9 cellular contexts compared by ENCODE assay signal in the genomic region with DNA sequence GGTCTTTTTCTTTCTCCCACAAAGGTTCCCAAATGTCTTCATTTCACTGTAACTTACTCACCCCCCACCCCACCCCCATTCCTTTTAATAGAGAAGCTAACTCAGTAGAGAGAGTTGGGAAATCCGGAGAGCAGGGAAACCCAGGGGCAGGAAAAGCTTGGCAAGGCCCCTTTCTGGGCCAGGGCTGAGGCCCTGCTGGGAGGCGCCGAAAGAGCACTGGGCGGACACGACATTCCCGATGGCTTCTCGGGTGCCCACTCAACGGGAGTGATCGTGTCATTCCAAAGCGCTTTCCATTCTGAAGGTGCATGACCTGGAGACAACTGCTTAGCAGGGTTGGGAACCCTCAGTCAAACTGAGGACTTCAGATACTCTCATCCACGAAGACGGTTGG. TPM values are rescaled to one million over a fixed set of nuclear protein-coding genes. Genes with fewer than 3 reads are reported as not detected.
A peak's percentile ranks its signal among the peaks of the same experiment; 100 is the strongest.
DNase-seq lines count a peak whose midpoint lies in the region; ATAC-seq, FAIRE-seq and TF ChIP-seq lines count a peak whose summit lies in the region.
"Had no signal": no experiment of that assay in that cellular context is flagged by ENCODE, and none has a peak within 500 bp of the region (broad histone marks: within the 10 kb centered on the region; RNA-seq: fewer than 3 reads in every experiment).

No MANE protein-coding gene starts in this region.

- no peak overlapping the region; the same call in 1 of the 2 replicates for H2AFZ ChIP-seq in GM12878 (ENCODE audit: control insufficient read depth, low read depth, low read length)

- TF ChIP-seq POLR2A in GM12878 (IDR thresholded peaks at IDR 0.05; ENCODE audit: low read depth, low read length): no peak

- SMC1A ChIA-PET in GM12878 (lab: Charles Lee; ENCODE audit: uncharacterized antibody, unreplicated experiment): interaction anchor here (0.6 to 4.2 kb wide), 7 partner anchors 10 to 584 kb away, joined by 3 to 21 read pairs (median 3); a partner anchor contains a TSS

- H3K4me3 ChIP-seq in AG10803 (ENCODE audit: low read length) (peak overlapping the region; percentile 95), HUES6 (ENCODE audit: low read depth, low read length) (peak overlapping the region; percentile 97), GM12878 (peak overlapping the region; percentile 95), mononuclear cell (ENCODE audit: low read length) (peak overlapping the region; percentile 96)

- H3K27ac ChIP-seq in HUES6 (ENCODE audit: low read depth, low read length) (no peak overlapping the region), GM12878 (ENCODE audit: control insufficient read depth, insufficient read depth) (peak overlapping the region; percentile 94)

- BruUV-seq in GM12878 (replicated peaks; lab: Mats Ljungman, UMichigan): no TSS peak

- RAD21 ChIA-PET in GM12878 (lab: Charles Lee; ENCODE audit: unreplicated experiment): interaction anchor here (0.7 to 4.1 kb wide), 8 partner anchors 9 to 555 kb away, joined by 3 to 40 read pairs (median 4); a partner anchor contains a TSS

- H3K79me2 ChIP-seq in GM12878 (ENCODE audit: control insufficient read depth, insufficient read depth, low read length): peaks cover 41% of the 10 kb centered on the region

- DNase-seq in AG10803 (ENCODE audit: low read depth) (no peak), GM12878 (ENCODE audit: low read depth, low spot score) (no peak), GM19238 (ENCODE audit: insufficient read length, low spot score) (no peak), germinal center (ENCODE audit: low spot score) (no peak), AML-193 (lab: John Stamatoyannopoulos, UW) (no peak)

- FAIRE-seq in GM12878 (lab: Jason Lieb, UNC): no peak
- FAIRE-seq: endometrium had no signal

- TF ChIP-seq CTCF in AG10803 (conservative IDR thresholded peaks at IDR 0.05; ENCODE audit: low read length) (no peak), GM12878 (IDR thresholded peaks at IDR 0.05 in 2 of 3, conservative IDR thresholded peaks at IDR 0.05 in 1 of 3; ENCODE audit: control insufficient read depth in 2 of 3, extremely low read depth in 1 of 3, insufficient read depth in 1 of 3, low read depth in 3 of 3, low read length in 3 of 3) (no peak)

- in situ Hi-C loops in GM12878 (cut with MboI): no loop called here

- CTCF ChIA-PET in GM12878 (lab: Yijun Ruan, JAX): interaction anchor here (0.5 to 5.9 kb wide), 10 partner anchors 9 to 584 kb away, joined by 3 to 83 read pairs (median 6); a partner anchor contains a TSS

- peaks cover 39% of the 10 kb centered on the region for H3K36me3 ChIP-seq in HUES6 (ENCODE audit: control insufficient read depth, insufficient read depth, low read length)
- H3K36me3 ChIP-seq in GM12878 (ENCODE audit: control insufficient read depth in 2 of 2, insufficient read depth in 2 of 2, low read length in 1 of 2): peaks cover 14 to 15% of the 10 kb centered on the region in 2 experiments

- no peak for TF ChIP-seq RAD21 in GM12878 (IDR thresholded peaks at IDR 0.05; ENCODE audit: insufficient read depth, low read depth, low read length)

- H3K4me1 ChIP-seq in HUES6 (ENCODE audit: control insufficient read depth, insufficient read depth, low read length): peaks cover 17% of the 10 kb centered on the region
- peaks cover 13% of the 10 kb centered on the region for H3K4me1 ChIP-seq in GM12878 (ENCODE audit: control insufficient read depth, insufficient read depth, low read length)
- H3K4me1 ChIP-seq in mononuclear cell (ENCODE audit: insufficient read depth, low read length): peaks cover 55% of the 10 kb centered on the region

- TF ChIP-seq EP300 in GM12878 (IDR thresholded peaks at IDR 0.05; ENCODE audit: borderline replicate concordance in 1 of 2, control insufficient read depth in 1 of 2, low read depth in 2 of 2, low read length in 2 of 2): no peak

- ATAC-seq in GM12878: no peak
- no peak for ATAC-seq in GM18909 (IDR thresholded peaks at IDR 0.05; ENCODE audit: poor library complexity, unreplicated experiment)

- H3K27me3 ChIP-seq in HUES6 (ENCODE audit: control insufficient read depth, insufficient read depth, low read length): no peaks in the 10 kb centered on the region
- no peaks in the 10 kb centered on the region for H3K27me3 ChIP-seq in GM12878 (replicated peaks in 1 of 2; ENCODE audit: control insufficient read depth in 2 of 2, insufficient read depth in 2 of 2, low read length in 1 of 2)
- H3K27me3 ChIP-seq in mononuclear cell (ENCODE audit: insufficient read depth, low read length): no peaks in the 10 kb centered on the region

- peak overlapping the region; percentile 83 for H3K4me2 ChIP-seq in GM12878 (ENCODE audit: control insufficient read depth, insufficient read depth)

- intact Hi-C loops in GM12878 (cut with micrococcal nuclease; ENCODE audit: unreplicated experiment): loop anchor here (2.0 to 10.0 kb wide), 4 partner anchors 29 to 655 kb away; a partner anchor contains a TSS

- H3K9me3 ChIP-seq in HUES6 (ENCODE audit: control insufficient read depth, insufficient read depth, low read depth, low read length): no peaks in the 10 kb centered on the region
- H3K9me3 ChIP-seq in GM12878 (replicated peaks; ENCODE audit: control insufficient read depth, insufficient read depth, low read length): no peaks in the 10 kb centered on the region
- no peaks in the 10 kb centered on the region for H3K9me3 ChIP-seq in mononuclear cell (ENCODE audit: low read depth, low read length)

- peak overlapping the region; percentile 92 for H3K9ac ChIP-seq in HUES6 (ENCODE audit: low read length)
- peak overlapping the region; percentile 81 for H3K9ac ChIP-seq in GM12878 (ENCODE audit: control insufficient read depth, insufficient read depth, low read length)

- WGBS in GM12878 (ENCODE audit: insufficient coverage, insufficient replicate concordance, low lambda C conversion rate, missing lambda C conversion rate): 2% methylated on average over 12 of the region's 12 CpGs

- H4K20me1 ChIP-seq in GM12878 (ENCODE audit: control insufficient read depth, insufficient read depth): no peaks in the 10 kb centered on the region

- POLR2A ChIA-PET in GM12878 (lab: Charles Lee): interaction anchor here (0.5 to 4.3 kb wide), 14 partner anchors 9 to 450 kb away, joined by 3 to 69 read pairs (median 5); a partner anchor contains a TSS

RNA-seq across cellular contexts. Expression of a gene that starts 1.6 kb away (rescaled TPM):
- 13.2 and 15.2 TPM in 2 replicates for total RNA-seq in GM12878 (2013; cell fraction: nucleolus; rRNA removed)
- total RNA-seq in GM12878 (2014; rRNA removed) (28.2 and 30.4 TPM in 2 replicates), GM12878 (2014; rRNA removed; fragmentation: Illumina TruSeq; extraction: Trizol) (12.2 and 14.9 TPM in 2 replicates), GM12878 (2021) (20.5 and 23.7 TPM in 2 replicates), mononuclear cell (16.3 TPM)
- polyA plus RNA-seq in GM12878 (2011; ENCODE audit: low read depth): 18.4 TPM
- polyA plus RNA-seq in GM12878 (2011; rRNA removed) (15.6 and 26.3 TPM in 2 replicates), GM12878 (2014; fragmentation: Illumina TruSeq; extraction: Trizol) (13.8 and 15.7 TPM in 2 replicates), GM12878 (2014; fragmentation: Nextera tagmentation; extraction: Ambion mirVana) (10 to 100 TPM; 10.1 to 21.9 TPM), GM12878 (2014; rRNA removed) (23.0 and 27.3 TPM in 2 replicates), GM12878 (2016; fragmentation: Nextera tagmentation; extraction: Ambion mirVana) (10 to 100 TPM; 21.2 to 26.0 TPM)
- 43.0 and 43.1 TPM in 2 replicates for polyA plus RNA-seq in GM12878 (2011; cell fraction: cytosol; rRNA removed)
- 77.6 and 87.5 TPM in 2 replicates for polyA plus RNA-seq in GM12878 (2011; cell fraction: nucleus; rRNA removed)
- 18.4 and 24.7 TPM in 2 replicates for polyA plus RNA-seq in GM12878 (2012)
- polyA minus RNA-seq in GM12878 (2011; rRNA and poly(A)+ RNA removed): 31.2 and 44.4 TPM in 2 replicates
- polyA minus RNA-seq in GM12878 (2011; cell fraction: cytosol; rRNA and poly(A)+ RNA removed): 11.9 and 12.6 TPM in 2 replicates
- 21.5 and 34.7 TPM in 2 replicates for polyA minus RNA-seq in GM12878 (2011; cell fraction: nucleus; rRNA and poly(A)+ RNA removed)

RNA-seq across cellular contexts. Expression of a gene that starts 2.0 kb away (rescaled TPM):
- total RNA-seq in GM12878 (2013; cell fraction: nucleolus; rRNA removed): 33.2 and 42.5 TPM in 2 replicates
- total RNA-seq in GM12878 (2014; rRNA removed) (133 and 136 TPM in 2 replicates), GM12878 (2014; rRNA removed; fragmentation: Illumina TruSeq; extraction: Trizol) (34.1 and 37.1 TPM in 2 replicates), GM12878 (2021) (83.5 and 87.4 TPM in 2 replicates), mononuclear cell (27.9 TPM)
- 16.8 TPM for polyA plus RNA-seq in GM12878 (2011; ENCODE audit: low read depth)
- polyA plus RNA-seq in GM12878 (2011; rRNA removed) (15.4 and 25.4 TPM in 2 replicates), GM12878 (2014; fragmentation: Illumina TruSeq; extraction: Trizol) (13.3 and 40.4 TPM in 2 replicates), GM12878 (2014; fragmentation: Nextera tagmentation; extraction: Ambion mirVana) (10 to 100 TPM; 31.3 to 40.2 TPM), GM12878 (2014; rRNA removed) (103 and 121 TPM in 2 replicates), GM12878 (2016; fragmentation: Nextera tagmentation; extraction: Ambion mirVana) (100 to 1,000 TPM; 217 to 228 TPM)
- 35.8 and 53.0 TPM in 2 replicates for polyA plus RNA-seq in GM12878 (2011; cell fraction: cytosol; rRNA removed)
- polyA plus RNA-seq in GM12878 (2011; cell fraction: nucleus; rRNA removed): 32.3 and 42.2 TPM in 2 replicates
- polyA plus RNA-seq in GM12878 (2012): 65.0 and 79.2 TPM in 2 replicates
- 16.4 and 40.1 TPM in 2 replicates for polyA minus RNA-seq in GM12878 (2011; rRNA and poly(A)+ RNA removed)
- 19.6 and 26.5 TPM in 2 replicates for polyA minus RNA-seq in GM12878 (2011; cell fraction: cytosol; rRNA and poly(A)+ RNA removed)
- polyA minus RNA-seq in GM12878 (2011; cell fraction: nucleus; rRNA and poly(A)+ RNA removed): 33.2 and 63.3 TPM in 2 replicates

RNA-seq across cellular contexts. Expression of a gene that starts 9.3 kb away (rescaled TPM):
- 55.4 and 63.7 TPM in 2 replicates for total RNA-seq in GM12878 (2013; cell fraction: nucleolus; rRNA removed)
- total RNA-seq in GM12878 (2014; rRNA removed) (372 and 393 TPM in 2 replicates), GM12878 (2014; rRNA removed; fragmentation: Illumina TruSeq; extraction: Trizol) (334 and 349 TPM in 2 replicates), GM12878 (2021) (308 and 317 TPM in 2 replicates), mononuclear cell (81.5 TPM)
- 134 TPM for polyA plus RNA-seq in GM12878 (2011; ENCODE audit: low read depth)
- polyA plus RNA-seq in GM12878 (2011; rRNA removed) (152 and 190 TPM in 2 replicates), GM12878 (2014; fragmentation: Illumina TruSeq; extraction: Trizol) (293 and 341 TPM in 2 replicates), GM12878 (2014; fragmentation: Nextera tagmentation; extraction: Ambion mirVana) (100 to 1,000 TPM; 386 to 424 TPM), GM12878 (2014; rRNA removed) (354 and 382 TPM in 2 replicates), GM12878 (2016; fragmentation: Nextera tagmentation; extraction: Ambion mirVana) (100 to 1,000 TPM; 229 to 255 TPM)
- 208 and 253 TPM in 2 replicates for polyA plus RNA-seq in GM12878 (2011; cell fraction: cytosol; rRNA removed)
- 262 and 292 TPM in 2 replicates for polyA plus RNA-seq in GM12878 (2011; cell fraction: nucleus; rRNA removed)
- 207 and 239 TPM in 2 replicates for polyA plus RNA-seq in GM12878 (2012)
- polyA minus RNA-seq in GM12878 (2011; rRNA and poly(A)+ RNA removed): 372 and 405 TPM in 2 replicates
- polyA minus RNA-seq in GM12878 (2011; cell fraction: cytosol; rRNA and poly(A)+ RNA removed): 143 and 161 TPM in 2 replicates
- polyA minus RNA-seq in GM12878 (2011; cell fraction: nucleus; rRNA and poly(A)+ RNA removed): 90.9 and 128 TPM in 2 replicates

RNA-seq across cellular contexts. Expression of a gene that starts 12.7 kb away (rescaled TPM):
- 194 and 215 TPM in 2 replicates for total RNA-seq in GM12878 (2013; cell fraction: nucleolus; rRNA removed)
- total RNA-seq in GM12878 (2014; rRNA removed) (72.6 and 85.5 TPM in 2 replicates), GM12878 (2014; rRNA removed; fragmentation: Illumina TruSeq; extraction: Trizol) (57.8 and 59.9 TPM in 2 replicates), GM12878 (2021) (150 and 169 TPM in 2 replicates), mononuclear cell (31.9 TPM)
- 121 TPM for polyA plus RNA-seq in GM12878 (2011; ENCODE audit: low read depth)
- polyA plus RNA-seq in GM12878 (2011; rRNA removed) (53.5 and 119 TPM in 2 replicates), GM12878 (2014; fragmentation: Illumina TruSeq; extraction: Trizol) (60.4 and 105 TPM in 2 replicates), GM12878 (2014; fragmentation: Nextera tagmentation; extraction: Ambion mirVana) (10 to 100 TPM; 21.3 to 24.1 TPM), GM12878 (2014; rRNA removed) (126 and 141 TPM in 2 replicates), GM12878 (2016; fragmentation: Nextera tagmentation; extraction: Ambion mirVana) (100 to 1,000 TPM; 110 to 116 TPM)
- polyA plus RNA-seq in GM12878 (2011; cell fraction: cytosol; rRNA removed): 133 and 171 TPM in 2 replicates
- 1,270 and 1,449 TPM in 2 replicates for polyA plus RNA-seq in GM12878 (2011; cell fraction: nucleus; rRNA removed)
- polyA plus RNA-seq in GM12878 (2012): 156 and 221 TPM in 2 replicates
- polyA minus RNA-seq in GM12878 (2011; rRNA and poly(A)+ RNA removed): 115 and 118 TPM in 2 replicates
- polyA minus RNA-seq in GM12878 (2011; cell fraction: cytosol; rRNA and poly(A)+ RNA removed): 32.7 and 37.9 TPM in 2 replicates
- 59.1 and 87.9 TPM in 2 replicates for polyA minus RNA-seq in GM12878 (2011; cell fraction: nucleus; rRNA and poly(A)+ RNA removed)

RNA-seq across cellular contexts. Expression of a gene that starts 29.9 kb away (rescaled TPM):
- total RNA-seq in GM12878 (2013; cell fraction: nucleolus; rRNA removed): 81.4 and 96.2 TPM in 2 replicates
- total RNA-seq in GM12878 (2014; rRNA removed): 27.1 and 31.1 TPM in 2 replicates
- 13.6 and 13.7 TPM in 2 replicates for total RNA-seq in GM12878 (2014; rRNA removed; fragmentation: Illumina TruSeq; extraction: Trizol)
- total RNA-seq in GM12878 (2021): 24.4 and 28.6 TPM in 2 replicates
- polyA plus RNA-seq in GM12878 (2011; ENCODE audit: low read depth): 8.2 TPM
- polyA plus RNA-seq in GM12878 (2011; rRNA removed): 15.8 and 23.6 TPM in 2 replicates
- polyA plus RNA-seq in GM12878 (2011; cell fraction: cytosol; rRNA removed): 23.6 and 35.3 TPM in 2 replicates
- polyA plus RNA-seq in GM12878 (2011; cell fraction: nucleus; rRNA removed): 153 and 183 TPM in 2 replicates
- 16.8 and 20.6 TPM in 2 replicates for polyA plus RNA-seq in GM12878 (2012)
- polyA plus RNA-seq in GM12878 (2014; fragmentation: Illumina TruSeq; extraction: Trizol): 5.3 and 9.7 TPM in 2 replicates
- polyA plus RNA-seq in GM12878 (2014; fragmentation: Nextera tagmentation; extraction: Ambion mirVana): 1 to 10 TPM in 1 of 2 experiments, under 1 TPM in 1; 0.76 to 6.5 TPM
- 28.7 and 28.8 TPM in 2 replicates for polyA plus RNA-seq in GM12878 (2014; rRNA removed)
- polyA plus RNA-seq in GM12878 (2016; fragmentation: Nextera tagmentation; extraction: Ambion mirVana): 10 to 100 TPM; 22.7 to 23.1 TPM
- polyA minus RNA-seq in GM12878 (2011; rRNA and poly(A)+ RNA removed): 33.9 and 57.0 TPM in 2 replicates
- polyA minus RNA-seq in GM12878 (2011; cell fraction: cytosol; rRNA and poly(A)+ RNA removed): 22.1 and 39.0 TPM in 2 replicates
- polyA minus RNA-seq in GM12878 (2011; cell fraction: nucleus; rRNA and poly(A)+ RNA removed): 65.0 and 89.6 TPM in 2 replicates
- total RNA-seq in mononuclear cell: 18.6 TPM
